In genomic region chr6:53651764-53652401, GRCh38 we compare ENCODE assay signal across 1 cellular context.
A peak's percentile ranks its signal among the peaks of the same experiment; 100 is the strongest.
TF ChIP-seq lines count a peak whose summit lies in the region.

No MANE protein-coding gene starts in this region.

TF ChIP-seq in HepG2, 621 proteins besides CTCF, POLR2A, EP300 and RAD21 (continued from another document and continues in another):
- peak; percentile 98 for TF ChIP-seq HINFP (CRISPR knock-in tag; IDR thresholded peaks at IDR 0.05; ENCODE audit: low read depth)
- TF ChIP-seq ZNF292 (CRISPR knock-in tag; IDR thresholded peaks at IDR 0.05; ENCODE audit: borderline replicate concordance, low read depth), result peak; percentile 82; the same call in 1 of the 2 replicates
- peak; percentile 71 for TF ChIP-seq RARA (CRISPR knock-in tag; IDR thresholded peaks at IDR 0.05)
- TF ChIP-seq ZC3H13 (CRISPR knock-in tag; IDR thresholded peaks at IDR 0.05), result peak; percentile 97
- peak; percentile 12 for TF ChIP-seq TBL1XR1 (IDR thresholded peaks at IDR 0.05; ENCODE audit: borderline replicate concordance, low read length, partially characterized antibody)
- TF ChIP-seq ZNF792 (CRISPR knock-in tag; IDR thresholded peaks at IDR 0.05), result peak; percentile 98
- TF ChIP-seq REST (IDR thresholded peaks at IDR 0.05; ENCODE audit: borderline replicate concordance in 1 of 2, low read depth in 1 of 2, low read length in 2 of 2), result no peak; a peak in 1 of 4 replicates
- peak; percentile 35; the same call in 1 of the 2 replicates for TF ChIP-seq NFE2 (CRISPR knock-in tag; IDR thresholded peaks at IDR 0.05)
- TF ChIP-seq HOXA7 (CRISPR knock-in tag; IDR thresholded peaks at IDR 0.05), result peak; percentile 99
- TF ChIP-seq KIAA2018 (CRISPR knock-in tag; IDR thresholded peaks at IDR 0.05; ENCODE audit: borderline replicate concordance), result peak; percentile 92; the same call in 1 of the 2 replicates
- TF ChIP-seq TBX2 (CRISPR knock-in tag; IDR thresholded peaks at IDR 0.05; ENCODE audit: borderline replicate concordance), result peak; percentile 99
- peak; percentile 83 for TF ChIP-seq GATAD1 (CRISPR knock-in tag; IDR thresholded peaks at IDR 0.05)
- peak; percentile 97 for TF ChIP-seq IRF1 (CRISPR knock-in tag; IDR thresholded peaks at IDR 0.05; ENCODE audit: low read depth)
- TF ChIP-seq FOXK2 (IDR thresholded peaks at IDR 0.05), result no peak
- TF ChIP-seq NFE2L2 (IDR thresholded peaks at IDR 0.05; ENCODE audit: low read length), result no peak
- TF ChIP-seq ZSCAN22 (CRISPR knock-in tag; IDR thresholded peaks at IDR 0.05), result peak; percentile 87
- no peak for TF ChIP-seq ZUFSP (CRISPR knock-in tag; IDR thresholded peaks at IDR 0.05; ENCODE audit: borderline replicate concordance)
- TF ChIP-seq PCBP1 (IDR thresholded peaks at IDR 0.05; ENCODE audit: borderline replicate concordance, low read depth, low read length), result no peak
- TF ChIP-seq KMT2B (CRISPR knock-in tag; IDR thresholded peaks at IDR 0.05), result peak; percentile 99
- peak; percentile 100 for TF ChIP-seq ZNF280B (CRISPR knock-in tag; IDR thresholded peaks at IDR 0.05; ENCODE audit: borderline replicate concordance)
- TF ChIP-seq GABPA (IDR thresholded peaks at IDR 0.05; ENCODE audit: low read depth, low read length), result no peak
- TF ChIP-seq GABPA (CRISPR knock-in tag; IDR thresholded peaks at IDR 0.05; ENCODE audit: low read depth), result no peak
- no peak for TF ChIP-seq PHB2 (IDR thresholded peaks at IDR 0.05; ENCODE audit: partially characterized antibody)
- no peak for TF ChIP-seq MATR3 (CRISPR knock-in tag; IDR thresholded peaks at IDR 0.05)
- no peak for TF ChIP-seq SRF (IDR thresholded peaks at IDR 0.05; ENCODE audit: low read depth, low read length)
- TF ChIP-seq USF2 (IDR thresholded peaks at IDR 0.05; ENCODE audit: low read depth, low read length), result no peak
- TF ChIP-seq USF2 (CRISPR knock-in tag; IDR thresholded peaks at IDR 0.05; ENCODE audit: borderline replicate concordance), result peak; percentile 53; the same call in 1 of the 2 replicates
- peak; percentile 98 for TF ChIP-seq IKZF5 (CRISPR knock-in tag; IDR thresholded peaks at IDR 0.05)
- TF ChIP-seq ZNF574 (CRISPR knock-in tag; IDR thresholded peaks at IDR 0.05), result peak; percentile 95
- peak; percentile 94 for TF ChIP-seq RFXANK (CRISPR knock-in tag; IDR thresholded peaks at IDR 0.05)
- TF ChIP-seq SETDB1 (CRISPR knock-in tag; IDR thresholded peaks at IDR 0.05; ENCODE audit: borderline replicate concordance), result peak; percentile 76; the same call in 1 of the 2 replicates
- peak; percentile 83 for TF ChIP-seq STAG1 (CRISPR knock-in tag; IDR thresholded peaks at IDR 0.05)
- TF ChIP-seq ZNF143 (CRISPR knock-in tag; IDR thresholded peaks at IDR 0.05), result peak; percentile 46; the same call in 1 of the 2 replicates
